14 cellular contexts compared by ENCODE assay signal in genomic region chr14:66099931-66100330, GRCh38.
DNase-seq lines count a peak whose midpoint lies in the region; ATAC-seq and TF ChIP-seq lines count a peak whose summit lies in the region.
"Had no signal": no experiment of that assay in that cellular context is flagged by ENCODE, and none has a peak within 500 bp of the region (broad histone marks: within the 10 kb centered on the region; RNA-seq: fewer than 3 reads in every experiment).

No MANE protein-coding gene starts in this region.

- no peak overlapping the region for H3K27ac ChIP-seq in OCI-LY7 (ENCODE audit: low read depth, low read length, poor library complexity, severe bottlenecking)
- H3K27ac ChIP-seq: right lobe of liver had no signal

- CTCF ChIA-PET in OCI-LY7 (lab: Charles Lee; ENCODE audit: unreplicated experiment), result no interaction called here

- no peaks in the 10 kb centered on the region for H3K27me3 Mint-ChIP-seq in stimulated activated naive CD8-positive, alpha-beta T cell treated with anti-CD3 and anti-CD28 coated beads, Interleukin-15, amount 100 ng/mL, for 72 hours

- DNase-seq in stimulated activated CD4-positive, alpha-beta T cell treated with anti-CD3 and anti-CD28 coated beads, Interleukin-1b, Interleukin-23, amount 100 ng/mL, for 48 hours, result peak; percentile 11
- DNase-seq in stimulated activated CD4-positive, alpha-beta T cell treated with anti-CD3 and anti-CD28 coated beads, Interleukin-4, amount 100 ng/mL, for 24 hours, result no peak
- peak in 1 of 2 donors; percentile 30 for DNase-seq in stimulated activated naive CD8-positive, alpha-beta T cell treated with anti-CD3 and anti-CD28 coated beads, Interleukin-15, amount 100 ng/mL, for 72 hours
- DNase-seq in OCI-LY7 (ENCODE audit: low spot score), result no peak
- DNase-seq: activated naive CD4-positive, alpha-beta T cell; effector memory CD8-positive, alpha-beta T cell; foreskin fibroblast; right lobe of liver had no signal

- H3K79me2 ChIP-seq in OCI-LY7 (ENCODE audit: insufficient read depth, low read depth, low read length), result no peaks in the 10 kb centered on the region

- no peak overlapping the region for H2AFZ ChIP-seq in OCI-LY7 (ENCODE audit: low read length)

- H3K9me3 Mint-ChIP-seq in stimulated activated naive CD8-positive, alpha-beta T cell treated with anti-CD3 and anti-CD28 coated beads, Interleukin-15, amount 100 ng/mL, for 72 hours, result no peaks in the 10 kb centered on the region
- H3K9me3 Mint-ChIP-seq: effector memory CD8-positive, alpha-beta T cell had no signal

- POLR2A ChIA-PET in OCI-LY7 (lab: Charles Lee), result no interaction called here

- H4K20me1 ChIP-seq in OCI-LY7 (ENCODE audit: insufficient read depth, low read length), result no peaks in the 10 kb centered on the region

- no TSS peak for BruUV-seq in OCI-LY7 (replicated peaks; lab: Mats Ljungman, UMichigan)

- TF ChIP-seq CTCF in OCI-LY7 (conservative IDR thresholded peaks at IDR 0.05; ENCODE audit: low read length), result no peak

- no peaks in the 10 kb centered on the region for H3K9me2 ChIP-seq in OCI-LY7 (ENCODE audit: insufficient read depth, low read length)

- H3K4me3 Mint-ChIP-seq in stimulated activated naive CD8-positive, alpha-beta T cell treated with anti-CD3 and anti-CD28 coated beads, Interleukin-15, amount 100 ng/mL, for 72 hours, result no peak overlapping the region
- H3K4me3 Mint-ChIP-seq: effector memory CD8-positive, alpha-beta T cell had no signal

- H3K4me1 ChIP-seq in OCI-LY7 (ENCODE audit: insufficient read depth, low read length, poor library complexity, severe bottlenecking), result no peaks in the 10 kb centered on the region
- H3K4me1 ChIP-seq: right lobe of liver had no signal

- intact Hi-C loops in OCI-LY7 (cut with micrococcal nuclease; ENCODE audit: unreplicated experiment), result no loop called here

- no peak overlapping the region for H3K4me3 ChIP-seq in OCI-LY7 (ENCODE audit: low read depth, low read length, poor library complexity, severe bottlenecking)
- H3K4me3 ChIP-seq: K562, right lobe of liver had no signal

- ATAC-seq in GM21367 (IDR thresholded peaks at IDR 0.05; ENCODE audit: unreplicated experiment) (peak; percentile 53), HG03175 (IDR thresholded peaks at IDR 0.05; ENCODE audit: unreplicated experiment) (peak; percentile 58), HG02970 (IDR thresholded peaks at IDR 0.05; ENCODE audit: low FRiP score, unreplicated experiment) (no peak), HG02571 (IDR thresholded peaks at IDR 0.05; ENCODE audit: unreplicated experiment) (no peak)
- ATAC-seq in stimulated activated naive CD8-positive, alpha-beta T cell treated with anti-CD3 and anti-CD28 coated beads, Interleukin-15, amount 100 ng/mL, for 72 hours, result peak; percentile 93
- ATAC-seq: effector memory CD8-positive, alpha-beta T cell; K562; right lobe of liver; Right ventricle myocardium inferior had no signal

- H3K4me1 Mint-ChIP-seq in stimulated activated naive CD8-positive, alpha-beta T cell treated with anti-CD3 and anti-CD28 coated beads, Interleukin-15, amount 100 ng/mL, for 72 hours, result peaks cover 10% of the 10 kb centered on the region

- H3K4me2 ChIP-seq in OCI-LY7 (ENCODE audit: low read length), result no peak overlapping the region

- H3K27ac Mint-ChIP-seq in stimulated activated naive CD8-positive, alpha-beta T cell treated with anti-CD3 and anti-CD28 coated beads, Interleukin-15, amount 100 ng/mL, for 72 hours, result no peak overlapping the region
- H3K27ac Mint-ChIP-seq: effector memory CD8-positive, alpha-beta T cell had no signal

- no peaks in the 10 kb centered on the region for H3K9me3 ChIP-seq in OCI-LY7 (ENCODE audit: low read length)
- H3K9me3 ChIP-seq: right lobe of liver had no signal

- no peaks in the 10 kb centered on the region for H3K36me3 ChIP-seq in OCI-LY7 (ENCODE audit: insufficient read depth, low read length)
- H3K36me3 ChIP-seq: right lobe of liver had no signal

Comparison
In these comparisons a context has a peak if more than half of its experiments do, and no peak if none do; other contexts are left out.
1. ATAC-seq: peak in GM21367 (single experiment), HG03175 (single experiment) and stimulated activated naive CD8-positive, alpha-beta T cell treated with anti-CD3 and anti-CD28 coated beads, Interleukin-15, amount 100 ng/mL, for 72 hours (single experiment); none in HG02970 (single experiment) and HG02571 (single experiment).